Comparison of ENCODE assay signal across 8 cellular contexts in the genomic region with DNA sequence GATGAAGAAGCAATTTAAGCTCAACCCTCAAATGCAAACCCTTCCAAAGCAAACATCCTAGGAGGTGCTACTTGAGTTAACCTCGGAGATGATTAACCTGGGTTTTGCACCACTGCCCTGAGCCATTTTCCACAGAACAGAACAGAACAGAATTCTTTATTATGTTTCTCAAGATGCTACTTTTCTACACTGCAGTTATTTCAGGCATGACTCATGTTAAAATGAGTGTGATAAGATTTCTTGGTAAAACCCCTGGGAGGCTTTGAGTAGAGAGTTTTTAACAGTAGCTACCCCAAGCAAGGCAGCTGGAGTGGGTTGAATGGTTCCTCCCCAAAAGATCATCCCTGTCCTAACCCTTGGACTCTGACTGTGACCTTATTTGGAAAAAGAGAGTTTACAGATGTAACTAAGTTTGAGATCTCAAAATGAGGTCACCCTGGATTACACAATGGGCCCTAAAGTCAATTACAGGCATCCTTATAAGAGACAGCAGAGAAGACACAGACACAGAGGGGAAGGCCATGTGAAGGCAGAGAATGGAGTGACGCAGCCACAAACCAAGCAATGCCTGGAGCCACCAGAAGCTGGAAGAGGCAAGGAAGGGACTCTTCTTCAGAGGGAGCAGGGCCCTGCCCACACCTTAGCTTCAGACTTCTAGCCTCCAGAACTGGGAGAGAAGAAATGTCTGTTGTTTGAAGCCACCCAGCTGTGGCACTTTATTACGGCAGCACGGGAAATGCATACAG.
DNase-seq lines count a peak whose midpoint lies in the region; ATAC-seq and TF ChIP-seq lines count a peak whose summit lies in the region.

No MANE protein-coding gene starts in this region.

- H3K9me3 ChIP-seq in naive thymus-derived CD4-positive, alpha-beta T cell (ENCODE audit: control insufficient read depth in 2 of 3, low read length in 3 of 3) = no peaks in the 10 kb centered on the region
- H3K9me3 ChIP-seq in MM.1S (replicated peaks; ENCODE audit: insufficient read depth, low read length) = no peaks in the 10 kb centered on the region

- CTCF ChIA-PET in naive thymus-derived CD4-positive, alpha-beta T cell (lab: Charles Lee) = no interaction called here

- H3K9me3 Mint-ChIP-seq in CD14-positive monocyte = peaks cover 0 to 9% (median 4%) of the 10 kb centered on the region in 7 donors
- peaks cover 0 to 15% (median 5%) of the 10 kb centered on the region in 11 donors for H3K9me3 Mint-ChIP-seq in naive thymus-derived CD4-positive, alpha-beta T cell

- H3K27ac Mint-ChIP-seq in CD14-positive monocyte = peak overlapping the region in 6 of 7 donors; percentile 14 to 92 (median 68)
- H3K27ac Mint-ChIP-seq in naive thymus-derived CD4-positive, alpha-beta T cell = peak overlapping the region in 1 of 9 donors; percentile 94

- H3K9me2 ChIP-seq in MM.1S (replicated peaks; ENCODE audit: insufficient read depth, low read length) = no peaks in the 10 kb centered on the region

- H3K4me3 ChIP-seq in coronary artery = no peak overlapping the region
- no peak overlapping the region for H3K4me3 ChIP-seq in naive thymus-derived CD4-positive, alpha-beta T cell (ENCODE audit: low read length)
- no peak overlapping the region for H3K4me3 ChIP-seq in MM.1S (ENCODE audit: low read length)

- DNase-seq in CD14-positive monocyte (ENCODE audit: low spot score) (no peak), NCI-H2029 treated with DMSO at 0.1 percent for 48 hours (lab: John Stamatoyannopoulos, UW) (peak; percentile 59), coronary artery (ENCODE audit: low spot score) (no peak), midbrain (lab: John Stamatoyannopoulos, UW) (no peak), MM.1S (no peak), D341Med (ENCODE audit: low spot score) (no peak)
- DNase-seq in naive thymus-derived CD4-positive, alpha-beta T cell = no peak

- H3K4me2 ChIP-seq in MM.1S (ENCODE audit: low read depth, low read length) = no peak overlapping the region

- H3K79me2 ChIP-seq in MM.1S (ENCODE audit: low read length) = no peaks in the 10 kb centered on the region

- ATAC-seq in naive thymus-derived CD4-positive, alpha-beta T cell = peak; percentile 47
- no peak for ATAC-seq in GM19467 (IDR thresholded peaks at IDR 0.05; ENCODE audit: unreplicated experiment)

- no peak overlapping the region for H3K9ac ChIP-seq in MM.1S (ENCODE audit: low read length)

- intact Hi-C loops in CD14-positive monocyte (cut with micrococcal nuclease) = no loop called here
- intact Hi-C loops in naive thymus-derived CD4-positive, alpha-beta T cell (cut with micrococcal nuclease) = no loop called here

- H3K27ac ChIP-seq in coronary artery (peak overlapping the region; percentile 41 to 50), MM.1S (ENCODE audit: low read length) (no peak overlapping the region)
- no peak overlapping the region for H3K27ac ChIP-seq in naive thymus-derived CD4-positive, alpha-beta T cell (ENCODE audit: low read depth, low read length)

- no peak for TF ChIP-seq CTCF in CD14-positive monocyte (IDR thresholded peaks at IDR 0.05)
- no peak for TF ChIP-seq CTCF in coronary artery (IDR thresholded peaks at IDR 0.05)
- TF ChIP-seq CTCF in MM.1S (IDR thresholded peaks at IDR 0.05; ENCODE audit: low read length) = no peak

- no peaks in the 10 kb centered on the region for H3K36me3 ChIP-seq in naive thymus-derived CD4-positive, alpha-beta T cell (ENCODE audit: control insufficient read depth in 2 of 3, insufficient read depth in 3 of 3, low read length in 3 of 3)
- H3K36me3 ChIP-seq in MM.1S (replicated peaks; ENCODE audit: insufficient read depth, low read length) = no peaks in the 10 kb centered on the region

- POLR2A ChIA-PET in naive thymus-derived CD4-positive, alpha-beta T cell (lab: Charles Lee) = no interaction called here

- H4K20me1 ChIP-seq in MM.1S (ENCODE audit: insufficient read depth, low read length) = no peaks in the 10 kb centered on the region

- no peaks in the 10 kb centered on the region for H3K36me3 Mint-ChIP-seq in CD14-positive monocyte
- peaks cover 0 to 23% (median 0%) of the 10 kb centered on the region in 5 donors for H3K36me3 Mint-ChIP-seq in naive thymus-derived CD4-positive, alpha-beta T cell

- no peaks in the 10 kb centered on the region for H3K27me3 ChIP-seq in naive thymus-derived CD4-positive, alpha-beta T cell (ENCODE audit: control insufficient read depth in 2 of 2, insufficient read depth in 2 of 2, low read length in 2 of 2)
- no peaks in the 10 kb centered on the region for H3K27me3 ChIP-seq in MM.1S (replicated peaks; ENCODE audit: insufficient read depth, low read length)

- no peak overlapping the region for H2AFZ ChIP-seq in MM.1S (ENCODE audit: low read length)

- H3K4me1 Mint-ChIP-seq in CD14-positive monocyte = peaks cover 25% of the 10 kb centered on the region
- H3K4me1 Mint-ChIP-seq in naive thymus-derived CD4-positive, alpha-beta T cell = peaks cover 0 to 44% (median 0%) of the 10 kb centered on the region in 7 donors

- no peaks in the 10 kb centered on the region for H3K4me1 ChIP-seq in naive thymus-derived CD4-positive, alpha-beta T cell (ENCODE audit: control insufficient read depth in 2 of 2, insufficient read depth in 2 of 2, low read length in 2 of 2)
- H3K4me1 ChIP-seq in MM.1S (ENCODE audit: low read length) = no peaks in the 10 kb centered on the region

- H3F3A ChIP-seq in MM.1S (ENCODE audit: insufficient read depth, low read length) = no peaks in the 10 kb centered on the region

- no peak overlapping the region for H3K4me3 Mint-ChIP-seq in CD14-positive monocyte
- H3K4me3 Mint-ChIP-seq in naive thymus-derived CD4-positive, alpha-beta T cell = peak overlapping the region in 1 of 10 donors; percentile 51

- H3K27me3 Mint-ChIP-seq in CD14-positive monocyte (ENCODE audit: low read depth in 3 of 3) = no peaks in the 10 kb centered on the region
- peaks cover 0 to 9% (median 0%) of the 10 kb centered on the region in 5 donors for H3K27me3 Mint-ChIP-seq in naive thymus-derived CD4-positive, alpha-beta T cell

Comparison
In these comparisons a context has a peak if more than half of its experiments do, and no peak if none do; other contexts are left out.
1. H3K27ac ChIP-seq: peak in coronary artery (2 of 2); none in naive thymus-derived CD4-positive, alpha-beta T cell (single experiment) and MM.1S (single experiment).